Comparison of ENCODE assay signal across 14 cellular contexts in the genomic region with DNA sequence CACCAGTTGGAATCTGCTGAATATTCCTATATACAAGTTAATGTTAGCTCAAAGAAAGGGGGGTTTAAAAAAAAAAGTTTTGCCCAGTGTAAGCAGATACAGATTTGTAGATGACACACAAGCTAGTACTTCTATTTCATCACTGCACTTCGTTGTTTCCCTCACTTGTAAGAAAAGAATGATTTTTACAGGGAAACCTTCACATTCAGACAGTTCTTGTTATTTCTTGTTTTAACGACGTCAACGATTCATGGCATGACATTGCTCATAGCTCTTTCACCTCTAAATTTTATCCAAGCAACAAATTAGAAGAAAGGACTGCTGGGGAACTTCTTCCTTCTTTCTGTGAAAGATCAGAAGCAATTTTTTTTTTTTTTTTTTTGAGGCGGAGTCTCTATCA. TPM values are rescaled to one million over a fixed set of nuclear protein-coding genes. Genes with fewer than 3 reads are reported as not detected.
A peak's percentile ranks its signal among the peaks of the same experiment; 100 is the strongest.
DNase-seq lines count a peak whose midpoint lies in the region; ATAC-seq and TF ChIP-seq lines count a peak whose summit lies in the region.
"Had no signal": no experiment of that assay in that cellular context is flagged by ENCODE, and none has a peak within 500 bp of the region (broad histone marks: within the 10 kb centered on the region; RNA-seq: fewer than 3 reads in every experiment).

No MANE protein-coding gene starts in this region.

- H3K27me3 Mint-ChIP-seq in mesothelial cell of epicardium (ENCODE audit: low read depth): no peaks in the 10 kb centered on the region

- H3K27me3 ChIP-seq in cardiac muscle cell: no peaks in the 10 kb centered on the region
- H3K27me3 ChIP-seq in adipocyte (replicated peaks; ENCODE audit: control insufficient read depth, insufficient read depth, low read length): no peaks in the 10 kb centered on the region
- H3K27me3 ChIP-seq in uterus: no peaks in the 10 kb centered on the region
- H3K27me3 ChIP-seq: BE2C, right lobe of liver had no signal

- peak overlapping the region; percentile 26 for H3K27ac ChIP-seq in cardiac muscle cell
- peak overlapping the region; percentile 78 to 85 for H3K27ac ChIP-seq in uterus

- H3K27ac Mint-ChIP-seq in mesothelial cell of epicardium: peak overlapping the region; percentile 97

- TF ChIP-seq CTCF in cardiac muscle cell (IDR thresholded peaks at IDR 0.05; ENCODE audit: low read depth, low read length): no peak
- TF ChIP-seq CTCF in mesothelial cell of epicardium (IDR thresholded peaks at IDR 0.05; ENCODE audit: unreplicated experiment): no peak
- no peak for TF ChIP-seq CTCF in uterus (IDR thresholded peaks at IDR 0.05)
- TF ChIP-seq CTCF in omental fat pad (IDR thresholded peaks at IDR 0.05): no peak

- H3K4me3 ChIP-seq in cardiac muscle cell: no peak overlapping the region
- H3K4me3 ChIP-seq in adipocyte (ENCODE audit: low read length): no peak overlapping the region
- no peak overlapping the region for H3K4me3 ChIP-seq in uterus
- H3K4me3 ChIP-seq: lung, right lobe of liver had no signal

- intact Hi-C loops in left cardiac atrium (cut with DNase I): loop anchor here (5.0 to 10.0 kb wide), 4 partner anchors 38 to 393 kb away; no protein-coding TSS in a partner anchor
- intact Hi-C loops in uterus (cut with DNase I; ENCODE audit: low total_unique reads): loop anchor here (5.0 kb wide), 1 partner anchor 38 kb away; no protein-coding TSS in a partner anchor

- H3K36me3 ChIP-seq in cardiac muscle cell (no peaks in the 10 kb centered on the region), adipocyte (ENCODE audit: control insufficient read depth, insufficient read depth, low read length, severe bottlenecking) (no peaks in the 10 kb centered on the region), uterus (no peaks in the 10 kb centered on the region)
- H3K36me3 ChIP-seq: BE2C, right lobe of liver had no signal

- H3K4me1 ChIP-seq in cardiac muscle cell (ENCODE audit: low read depth) (peaks cover 2% of the 10 kb centered on the region), adipocyte (ENCODE audit: control insufficient read depth, insufficient read depth, low read length) (peaks cover 43% of the 10 kb centered on the region), uterus (peaks cover 0 to 21% of the 10 kb centered on the region in 2 donors)
- H3K4me1 ChIP-seq: BE2C, right lobe of liver had no signal

- no peak for TF ChIP-seq POLR2A in uterus (IDR thresholded peaks at IDR 0.05)

- peaks cover 93% of the 10 kb centered on the region for H3K4me1 Mint-ChIP-seq in mesothelial cell of epicardium

- H3K9me3 ChIP-seq in cardiac muscle cell (ENCODE audit: low read depth): no peaks in the 10 kb centered on the region
- H3K9me3 ChIP-seq in adipocyte (ENCODE audit: control insufficient read depth, low read length): no peaks in the 10 kb centered on the region
- H3K9me3 ChIP-seq in uterus: no peaks in the 10 kb centered on the region
- H3K9me3 ChIP-seq: BE2C, right lobe of liver had no signal

- H3K4me3 Mint-ChIP-seq in mesothelial cell of epicardium: no peak overlapping the region

- no peak overlapping the region for H3K9ac ChIP-seq in adipocyte (ENCODE audit: low read length)

- DNase-seq in cardiac muscle cell (ENCODE audit: low read depth in 1 of 2, low spot score in 1 of 2): no peak
- DNase-seq in left cardiac atrium: no peak
- peak; percentile 46 for DNase-seq in adipocyte (ENCODE audit: low read depth)
- no peak for DNase-seq in mesothelial cell of epicardium (ENCODE audit: low spot score in 2 of 2, unreplicated experiment in 2 of 2)
- DNase-seq in uterus: no peak
- DNase-seq in NCI-H774 (lab: John Stamatoyannopoulos, UW): no peak
- DNase-seq in iPS-NIHi7 (ENCODE audit: extremely low spot score): no peak
- no peak for DNase-seq in omental fat pad (ENCODE audit: low spot score)
- DNase-seq: BE2C, NCI-H526, right lobe of liver had no signal

- ATAC-seq in left cardiac atrium (no peak), omental fat pad (ENCODE audit: low FRiP score) (no peak)

- no peaks in the 10 kb centered on the region for H3K9me3 Mint-ChIP-seq in mesothelial cell of epicardium

- H3K36me3 Mint-ChIP-seq in mesothelial cell of epicardium: no peaks in the 10 kb centered on the region

RNA-seq across cellular contexts. Expression of a gene that starts 25.7 kb away (rescaled TPM):
- total RNA-seq in cardiac muscle cell: 3.2 and 15.6 TPM in 2 replicates
- polyA plus RNA-seq in cardiac muscle cell: 11.4 and 21.5 TPM in 2 replicates
- 10 to 100 TPM in 1 of 2 donors, 1 to 10 TPM in 1; 7.1 to 19.9 TPM for total RNA-seq in left cardiac atrium
- 0.57 to 0.95 TPM in 2 of 3 replicates, not detected in the other for total RNA-seq in mesothelial cell of epicardium
- not detected for total RNA-seq in uterus
- total RNA-seq in omental fat pad: not detected
- total RNA-seq: fibroblast of villous mesenchyme; lung; T-helper 2 cell treated with Interferon-gamma antibody and Interleukin-4, amounts not matched to agents 100 ng/mL and 5 ng/mL, for 36 hours had no signal
- polyA plus RNA-seq: lung had no signal

RNA-seq across cellular contexts. Expression of a gene that starts 49.1 kb away (rescaled TPM):
- total RNA-seq in cardiac muscle cell (10.9 and 14.0 TPM in 2 replicates), left cardiac atrium (10 to 100 TPM; 12.4 to 14.6 TPM), mesothelial cell of epicardium (31.9 to 33.9 TPM (median 33.3 TPM) in 3 replicates), uterus (10 to 100 TPM in 3 of 4 donors, 1 to 10 TPM in 1; 8.2 to 83.3 (median 31.3) TPM), omental fat pad (10 to 100 TPM; 12.6 to 20.2 (median 19.5) TPM)
- 29.1 and 35.1 TPM in 2 replicates for polyA plus RNA-seq in cardiac muscle cell
